Comparison of ENCODE assay signal across 21 cellular contexts in genomic region chr7:80890839-80891544, GRCh38. TPM values are rescaled to one million over a fixed set of nuclear protein-coding genes. Genes with fewer than 3 reads are reported as not detected.
DNase-seq lines count a peak whose midpoint lies in the region; ATAC-seq, FAIRE-seq and TF ChIP-seq lines count a peak whose summit lies in the region.
"Had no signal": no experiment of that assay in that cellular context is flagged by ENCODE, and none has a peak within 500 bp of the region (broad histone marks: within the 10 kb centered on the region; RNA-seq: fewer than 3 reads in every experiment).

No MANE protein-coding gene starts in this region.

- no TSS peak for BruUV-seq in Panc1 (replicated peaks; lab: Mats Ljungman, UMichigan)

- TF ChIP-seq EP300 in suprapubic skin (IDR thresholded peaks at IDR 0.05), result no peak

- no peak overlapping the region for H3K9ac ChIP-seq in fibroblast of lung (ENCODE audit: insufficient read depth, low read length)
- H3K9ac ChIP-seq in skeletal muscle tissue (ENCODE audit: low read depth in 1 of 3, low read length in 3 of 3), result no peak overlapping the region

- POLR2A ChIA-PET in Panc1 (lab: Charles Lee), result interaction anchor here (0.5 kb wide), 1 partner anchor 28 kb away, joined by 3 read pairs; no protein-coding TSS in a partner anchor

- peaks cover 74% of the 10 kb centered on the region for H3K4me1 ChIP-seq in Panc1 (ENCODE audit: control insufficient read depth, insufficient read depth, low read length)
- H3K4me1 ChIP-seq in fibroblast of lung (ENCODE audit: control insufficient read depth, extremely low read depth, insufficient read depth, low read length), result peaks cover 8% of the 10 kb centered on the region
- H3K4me1 ChIP-seq in skeletal muscle tissue (ENCODE audit: control insufficient read depth in 3 of 3, insufficient read depth in 3 of 3, low read length in 3 of 3), result peaks cover 5 to 8% (median 6%) of the 10 kb centered on the region in 3 donors
- H3K4me1 ChIP-seq in suprapubic skin, result no peaks in the 10 kb centered on the region

- no peak for TF ChIP-seq POLR2A in H54 (IDR thresholded peaks at IDR 0.05; ENCODE audit: low read depth, low read length)
- no peak for TF ChIP-seq POLR2A in suprapubic skin (IDR thresholded peaks at IDR 0.05)

- H3K27me3 ChIP-seq in Panc1 (ENCODE audit: control insufficient read depth, insufficient read depth, low read length) (no peaks in the 10 kb centered on the region), fibroblast of lung (ENCODE audit: control insufficient read depth, insufficient read depth, low read length) (no peaks in the 10 kb centered on the region), skeletal muscle tissue (ENCODE audit: control insufficient read depth in 3 of 3, insufficient read depth in 3 of 3, low read length in 3 of 3) (no peaks in the 10 kb centered on the region), suprapubic skin (no peaks in the 10 kb centered on the region)
- H3K27me3 ChIP-seq: tibial nerve had no signal

- intact Hi-C loops in Panc1 (cut with micrococcal nuclease; ENCODE audit: unreplicated experiment), result no loop called here

- in situ Hi-C loops in Panc1 (cut with HindIII; ENCODE audit: low pct_unique_long_range_greater_than_20kb, low sequenced_read_pairs), result no loop called here
- in situ Hi-C loops in GM13977 (cut with MboI; ENCODE audit: low pct_unique_long_range_greater_than_20kb, low sequenced_read_pairs, unreplicated experiment), result no loop called here

- no peak overlapping the region for H2AFZ ChIP-seq in fibroblast of lung (ENCODE audit: low read length)

- H3K4me3 ChIP-seq in Panc1 (ENCODE audit: low read depth in 2 of 2, low read length in 2 of 2) (no peak overlapping the region), fibroblast of lung (replicated peaks in 1 of 4; ENCODE audit: control extremely low read depth in 1 of 4, insufficient read depth in 1 of 4, low read depth in 3 of 4, low read length in 4 of 4) (peak overlapping the region in 1 of 4 experiments; percentile 9), skeletal muscle tissue (ENCODE audit: low read length in 3 of 3) (peak overlapping the region in 2 of 3 donors; percentile 17 to 35), suprapubic skin (no peak overlapping the region)
- H3K4me3 ChIP-seq: tibial nerve had no signal

- DNase-seq in H54 (ENCODE audit: insufficient read length, low spot score), result no peak
- DNase-seq in Panc1 (ENCODE audit: low read depth, low spot score), result no peak
- DNase-seq in fibroblast of lung (ENCODE audit: low read depth in 2 of 2), result no peak
- DNase-seq in GM13977 (ENCODE audit: low spot score), result no peak
- DNase-seq in suprapubic skin (ENCODE audit: low spot score in 2 of 2), result no peak
- no peak for DNase-seq in NCI-H2107 (lab: John Stamatoyannopoulos, UW)
- DNase-seq: activated CD4-positive, alpha-beta T cell treated with anti-CD3 and anti-CD28 coated beads, Interleukin-2, amount 10 ng/mL, durations not matched to agents 24 days and 14 days; activated naive CD8-positive, alpha-beta T cell treated with anti-CD3 and anti-CD28 coated beads, Interleukin-2, amount 10 ng/mL, durations not matched to agents 7 days and 5 days; cortex of kidney; DND-41; kidney; naive thymus-derived CD4-positive, alpha-beta T cell; NCI-H1417; NCI-H524; posterior cingulate gyrus; SIG-M5; stimulated activated CD4-positive, alpha-beta T cell treated with anti-CD3 and anti-CD28 coated beads, Interleukin-1b, Interleukin-23, amount 100 ng/mL, for 48 hours had no signal

- peak; percentile 67 for FAIRE-seq in H54 (lab: Jason Lieb, UNC)

- H3K79me2 ChIP-seq in fibroblast of lung (ENCODE audit: control insufficient read depth, insufficient read depth, low read length), result peaks cover 52% of the 10 kb centered on the region

- H3K4me2 ChIP-seq in fibroblast of lung (ENCODE audit: extremely low read depth, insufficient read depth, low read length), result peak overlapping the region; percentile 90

- H3K9me3 ChIP-seq in Panc1 (ENCODE audit: control insufficient read depth, insufficient read depth, low read depth, low read length), result no peaks in the 10 kb centered on the region
- no peaks in the 10 kb centered on the region for H3K9me3 ChIP-seq in fibroblast of lung (ENCODE audit: control insufficient read depth, insufficient read depth, low read depth, low read length)
- no peaks in the 10 kb centered on the region for H3K9me3 ChIP-seq in skeletal muscle tissue (ENCODE audit: control insufficient read depth in 3 of 3, low read length in 3 of 3)
- no peaks in the 10 kb centered on the region for H3K9me3 ChIP-seq in suprapubic skin
- H3K9me3 ChIP-seq: tibial nerve had no signal

- H4K20me1 ChIP-seq in fibroblast of lung (ENCODE audit: control insufficient read depth, extremely low read depth, insufficient read depth, low read length), result no peaks in the 10 kb centered on the region

- ATAC-seq in Panc1 (peak; percentile 47; the same call in 1 of the 2 replicates), GM18511 (IDR thresholded peaks at IDR 0.05; ENCODE audit: unreplicated experiment) (no peak)
- ATAC-seq: naive thymus-derived CD4-positive, alpha-beta T cell; stimulated activated memory B cell treated with anti-CD40 and anti-IgM and Interleukin-4, amounts not matched to agents 10 μg/mL and 1 μg/mL and 100 μg/mL, for 72 hours had no signal

- H3K36me3 ChIP-seq in Panc1 (ENCODE audit: control insufficient read depth, insufficient read depth, low read length), result peaks cover 16% of the 10 kb centered on the region; the same call in 1 of the 2 replicates
- peaks cover 3% of the 10 kb centered on the region for H3K36me3 ChIP-seq in fibroblast of lung (ENCODE audit: control insufficient read depth, insufficient read depth, low read length)
- H3K36me3 ChIP-seq in skeletal muscle tissue (ENCODE audit: control insufficient read depth in 3 of 3, insufficient read depth in 3 of 3, low read length in 3 of 3), result peaks cover 0 to 5% (median 3%) of the 10 kb centered on the region in 3 donors
- H3K36me3 ChIP-seq in suprapubic skin, result no peaks in the 10 kb centered on the region
- H3K36me3 ChIP-seq: tibial nerve had no signal

- 87% methylated on average over 5 of the region's 5 CpGs for WGBS in suprapubic skin

- H3K27ac ChIP-seq in Panc1 (ENCODE audit: low read length), result peak overlapping the region; percentile 91
- H3K27ac ChIP-seq in fibroblast of lung (ENCODE audit: insufficient read depth, low read length), result peak overlapping the region; percentile 24
- H3K27ac ChIP-seq in skeletal muscle tissue (ENCODE audit: low read depth, low read length), result no peak overlapping the region
- H3K27ac ChIP-seq in suprapubic skin, result no peak overlapping the region

- CTCF ChIA-PET in Panc1 (lab: Charles Lee), result no interaction called here

- TF ChIP-seq CTCF in Panc1 (IDR thresholded peaks at IDR 0.05), result no peak
- no peak for TF ChIP-seq CTCF in fibroblast of lung (conservative IDR thresholded peaks at IDR 0.05 in 1 of 2, IDR thresholded peaks at IDR 0.05 in 1 of 2; ENCODE audit: low read depth in 1 of 2, low read length in 2 of 2)
- TF ChIP-seq CTCF in GM13977 (IDR thresholded peaks at IDR 0.05; ENCODE audit: extremely low read depth, insufficient read depth, missing control alignments), result no peak
- TF ChIP-seq CTCF in suprapubic skin (IDR thresholded peaks at IDR 0.05), result no peak

RNA-seq across cellular contexts. Expression of gene SEMA3C, which starts 27.9 kb away (rescaled TPM):
- total RNA-seq in Panc1 (2021; ENCODE audit: unreplicated experiment) (232 TPM), fibroblast of lung (203 and 310 TPM in 2 replicates), skeletal muscle tissue (266 TPM), suprapubic skin (100 to 1,000 TPM in 1 of 4 donors, 10 to 100 TPM in 3; 46.0 to 105 (median 76.0) TPM)
- polyA plus RNA-seq in Panc1 (2012; ENCODE audit: insufficient read length), result 166 TPM
- polyA plus RNA-seq in fibroblast of lung, result 147 and 322 TPM in 2 replicates
- 71.2 and 161 TPM in 2 replicates for polyA plus RNA-seq in fibroblast of lung (2012)
- 94.0 and 126 TPM in 2 replicates for polyA minus RNA-seq in fibroblast of lung (ENCODE audit: low replicate concordance)
- total RNA-seq: activated CD4-positive, alpha-beta T cell treated with anti-CD3 and anti-CD28 coated beads, Interleukin-2, amount 10 ng/mL, durations not matched to agents 24 days and 14 days had no signal
- polyA plus RNA-seq: naive thymus-derived CD4-positive, alpha-beta T cell had no signal

Comparison
In these comparisons a context has a peak if more than half of its experiments do, and no peak if none do; other contexts are left out.
1. H3K27ac ChIP-seq: peak in Panc1 (single experiment) and fibroblast of lung (single experiment); none in skeletal muscle tissue (single experiment) and suprapubic skin (single experiment).
2. H3K4me3 ChIP-seq: peak in skeletal muscle tissue (2 of 3); none in Panc1 (0 of 2) and suprapubic skin (single experiment).